ENCODE assay signal across 9 cellular contexts in the genomic region with DNA sequence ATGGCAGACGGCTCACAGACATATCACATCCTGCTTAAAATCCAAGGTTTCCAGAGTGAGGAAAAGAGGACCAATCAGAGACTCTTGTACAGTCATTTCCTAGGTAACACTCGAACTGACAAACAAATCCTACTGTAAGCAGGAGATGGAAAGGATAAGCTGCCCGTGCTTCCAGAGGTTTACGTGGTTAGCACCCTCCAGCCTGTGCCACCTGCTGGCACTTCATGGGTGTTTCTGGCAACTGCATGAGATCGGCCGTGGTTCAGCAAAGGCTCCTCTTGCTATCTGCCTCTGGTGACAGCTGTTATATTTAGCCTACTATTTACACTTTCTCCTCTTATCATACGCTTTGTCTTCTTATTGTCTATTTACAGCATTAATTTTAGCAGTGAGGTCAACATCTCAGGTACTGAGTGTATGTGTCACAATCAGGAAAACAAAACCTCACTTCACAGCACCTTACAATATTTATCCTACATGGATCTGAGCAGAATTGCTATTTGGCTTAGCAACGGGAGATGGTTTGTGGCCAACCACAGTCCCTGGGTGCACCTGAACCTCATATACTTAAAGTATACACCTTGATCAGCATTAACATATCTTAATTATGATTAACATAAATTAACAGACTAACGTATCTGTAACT.
DNase-seq lines count a peak whose midpoint lies in the region; ATAC-seq, FAIRE-seq and TF ChIP-seq lines count a peak whose summit lies in the region.
"Had no signal": no experiment of that assay in that cellular context is flagged by ENCODE, and none has a peak within 500 bp of the region (broad histone marks: within the 10 kb centered on the region; RNA-seq: fewer than 3 reads in every experiment).

No MANE protein-coding gene starts in this region.

- no peak for ATAC-seq in activated CD4-positive, alpha-beta T cell treated with anti-CD3 and anti-CD28 coated beads for 36 hours
- ATAC-seq in activated T-cell treated with anti-CD3 and anti-CD28 coated beads, Interleukin-2, amount 50 U/mL, for 4 hours: no peak
- ATAC-seq in GM18505 (IDR thresholded peaks at IDR 0.05; ENCODE audit: unreplicated experiment): no peak

- peaks cover 4% of the 10 kb centered on the region for H3K27me3 Mint-ChIP-seq in activated CD4-positive, alpha-beta T cell treated with anti-CD3 and anti-CD28 coated beads for 36 hours
- peaks cover 10% of the 10 kb centered on the region for H3K27me3 Mint-ChIP-seq in endothelial cell (ENCODE audit: unreplicated experiment)
- peaks cover 2% of the 10 kb centered on the region for H3K27me3 Mint-ChIP-seq in activated T-cell treated with anti-CD3 and anti-CD28 coated beads, Interleukin-2, amount 50 U/mL, for 4 hours (ENCODE audit: low read depth)

- peak; percentile 15 for DNase-seq in activated CD4-positive, alpha-beta T cell treated with anti-CD3 and anti-CD28 coated beads for 36 hours
- DNase-seq in activated CD4-positive, alpha-beta T cell treated with anti-CD3 and anti-CD28 coated beads for 1 hour: no peak
- DNase-seq in NCI-H524 treated with DMSO at 0.1 percent for 48 hours (lab: John Stamatoyannopoulos, UW): peak; percentile 45
- DNase-seq in endothelial cell (ENCODE audit: low spot score): no peak
- DNase-seq in urothelium cell line (ENCODE audit: low spot score): peak; percentile 43
- no peak for DNase-seq in pons (ENCODE audit: low spot score)
- no peak for DNase-seq in activated T-cell treated with anti-CD3 and anti-CD28 coated beads, Interleukin-2, amount 50 U/mL, for 4 hours

- H3K36me3 Mint-ChIP-seq in activated CD4-positive, alpha-beta T cell treated with anti-CD3 and anti-CD28 coated beads for 36 hours (ENCODE audit: low read depth): no peaks in the 10 kb centered on the region
- peaks cover 26% of the 10 kb centered on the region for H3K36me3 Mint-ChIP-seq in endothelial cell (ENCODE audit: low read depth, unreplicated experiment)
- no peaks in the 10 kb centered on the region for H3K36me3 Mint-ChIP-seq in activated T-cell treated with anti-CD3 and anti-CD28 coated beads, Interleukin-2, amount 50 U/mL, for 4 hours (ENCODE audit: insufficient read depth)
- H3K36me3 Mint-ChIP-seq: mesothelial cell of epicardium had no signal

- no peak for TF ChIP-seq POLR2A in GM18505 (IDR thresholded peaks at IDR 0.05; ENCODE audit: borderline replicate concordance, extremely low read depth, insufficient read depth, insufficient read length)

- POLR2A ChIA-PET in activated CD4-positive, alpha-beta T cell treated with anti-CD3 and anti-CD28 coated beads for 36 hours (lab: Charles Lee): no interaction called here

- H3K27ac Mint-ChIP-seq in activated CD4-positive, alpha-beta T cell treated with anti-CD3 and anti-CD28 coated beads for 36 hours: no peak overlapping the region
- no peak overlapping the region for H3K27ac Mint-ChIP-seq in endothelial cell (ENCODE audit: unreplicated experiment)
- H3K27ac Mint-ChIP-seq: mesothelial cell of epicardium had no signal

- TF ChIP-seq CTCF in endothelial cell (IDR thresholded peaks at IDR 0.05; ENCODE audit: unreplicated experiment): no peak

- intact Hi-C loops in activated CD4-positive, alpha-beta T cell treated with anti-CD3 and anti-CD28 coated beads for 36 hours (cut with DNase I, micrococcal nuclease): no loop called here

- no peaks in the 10 kb centered on the region for H3K9me3 Mint-ChIP-seq in activated CD4-positive, alpha-beta T cell treated with anti-CD3 and anti-CD28 coated beads for 36 hours (ENCODE audit: low read depth)
- H3K9me3 Mint-ChIP-seq in endothelial cell (ENCODE audit: unreplicated experiment): no peaks in the 10 kb centered on the region
- H3K9me3 Mint-ChIP-seq in activated T-cell treated with anti-CD3 and anti-CD28 coated beads, Interleukin-2, amount 50 U/mL, for 4 hours: no peaks in the 10 kb centered on the region
- H3K9me3 Mint-ChIP-seq: mesothelial cell of epicardium had no signal

- H3K4me1 Mint-ChIP-seq in activated CD4-positive, alpha-beta T cell treated with anti-CD3 and anti-CD28 coated beads for 36 hours: no peaks in the 10 kb centered on the region
- no peaks in the 10 kb centered on the region for H3K4me1 Mint-ChIP-seq in endothelial cell (ENCODE audit: unreplicated experiment)
- no peaks in the 10 kb centered on the region for H3K4me1 Mint-ChIP-seq in activated T-cell treated with anti-CD3 and anti-CD28 coated beads, Interleukin-2, amount 50 U/mL, for 4 hours (ENCODE audit: low read depth)
- H3K4me1 Mint-ChIP-seq: mesothelial cell of epicardium had no signal

- H3K4me3 Mint-ChIP-seq in activated CD4-positive, alpha-beta T cell treated with anti-CD3 and anti-CD28 coated beads for 36 hours: no peak overlapping the region
- peak overlapping the region; percentile 21 for H3K4me3 Mint-ChIP-seq in endothelial cell (ENCODE audit: unreplicated experiment)
- no peak overlapping the region for H3K4me3 Mint-ChIP-seq in activated T-cell treated with anti-CD3 and anti-CD28 coated beads, Interleukin-2, amount 50 U/mL, for 4 hours
- H3K4me3 Mint-ChIP-seq: mesothelial cell of epicardium had no signal

- CTCF ChIA-PET in activated CD4-positive, alpha-beta T cell treated with anti-CD3 and anti-CD28 coated beads for 36 hours (lab: Charles Lee): interaction anchor here (0.7 kb wide), 1 partner anchor 41 kb away, joined by 3 read pairs; no protein-coding TSS in a partner anchor

- peak; percentile 35 for FAIRE-seq in urothelium cell line (lab: Jason Lieb, UNC)

Comparison
In these comparisons a context has a peak if more than half of its experiments do, and no peak if none do; other contexts are left out.
1. DNase-seq: peak in activated CD4-positive, alpha-beta T cell treated with anti-CD3 and anti-CD28 coated beads for 36 hours (single experiment), NCI-H524 treated with DMSO at 0.1 percent for 48 hours (single experiment) and urothelium cell line (single experiment); none in activated CD4-positive, alpha-beta T cell treated with anti-CD3 and anti-CD28 coated beads for 1 hour (single experiment), endothelial cell (single experiment), pons (single experiment) and activated T-cell treated with anti-CD3 and anti-CD28 coated beads, Interleukin-2, amount 50 U/mL, for 4 hours (single experiment).